Comparison of ENCODE assay signal across 8 cellular contexts in genomic region chr10:102678842-102679289, GRCh38. TPM values are rescaled to one million over a fixed set of nuclear protein-coding genes. Genes with fewer than 3 reads are reported as not detected.
DNase-seq lines count a peak whose midpoint lies in the region; ATAC-seq, FAIRE-seq and TF ChIP-seq lines count a peak whose summit lies in the region.

No MANE protein-coding gene starts in this region.

- no peaks in the 10 kb centered on the region for H3K79me1 ChIP-seq in H1 (ENCODE audit: low read depth, low read length)
- peaks cover 10% of the 10 kb centered on the region for H3K79me1 ChIP-seq in mesenchymal stem cell (replicated peaks; ENCODE audit: low read length, poor library complexity, severe bottlenecking)

- WGBS in H1 (ENCODE audit: extremely low coverage in 1 of 2, insufficient coverage in 1 of 2, insufficient read length in 1 of 2, insufficient replicate concordance in 2 of 2, low coverage in 1 of 2, low lambda C conversion rate in 2 of 2, missing lambda C conversion rate in 1 of 2), 2 experiments = 12% methylated on average over 9 of the region's 9 CpGs; no CpG with 5 or more reads in 1 of the 2 experiments
- 3% methylated on average over 9 of the region's 9 CpGs for WGBS in mesenchymal stem cell

- FAIRE-seq in H1 (lab: Jason Lieb, UNC) = peak; percentile 74
- FAIRE-seq in frontal cortex (lab: Jason Lieb, UNC) = no peak

- peak in 1 of 2 experiments; percentile 49; a peak in 2 of 3 replicates for TF ChIP-seq POLR2A in H1 (IDR thresholded peaks at IDR 0.05; ENCODE audit: control extremely low read depth in 1 of 2, low read depth in 2 of 2, low read length in 2 of 2)
- no peak for TF ChIP-seq POLR2A in vagina (IDR thresholded peaks at IDR 0.05)

- POLR2A ChIA-PET in PC-3 (lab: Charles Lee; ENCODE audit: unreplicated experiment) = interaction anchor here (0.5 kb wide), 1 partner anchor 356 kb away, joined by 5 read pairs; no protein-coding TSS in a partner anchor
- POLR2A ChIA-PET in H1 (lab: Charles Lee; ENCODE audit: partially characterized antibody) = interaction anchor here (0.7 to 2.6 kb wide), 8 partner anchors 11 to 92 kb away, joined by 3 to 16 read pairs (median 6); partner anchors contain the start of genes ARL3, SFXN2 and TRIM8

- no peak overlapping the region for H2BK120ac ChIP-seq in H1 (replicated peaks; ENCODE audit: low read depth, low read length)
- peak overlapping the region; percentile 45 for H2BK120ac ChIP-seq in mesenchymal stem cell (ENCODE audit: low read depth, low read length)

- H4K91ac ChIP-seq in H1 (replicated peaks; ENCODE audit: insufficient read length, low read length) (no peak overlapping the region), mesenchymal stem cell (ENCODE audit: low read length) (peak overlapping the region; percentile 55)

- intact Hi-C loops in PC-3 (cut with micrococcal nuclease) = loop anchor here (5.0 kb wide), 1 partner anchor 33 kb away; the partner anchor contains the start of genes ARL3 and SFXN2
- intact Hi-C loops in vagina (cut with DNase I) = no loop called here

- H2AK5ac ChIP-seq in H1 (ENCODE audit: low read depth, low read length) = no peak overlapping the region
- H2AK5ac ChIP-seq in mesenchymal stem cell (ENCODE audit: low read length, severe bottlenecking) = peak overlapping the region; percentile 76

- H3K23me2 ChIP-seq in H1 (ENCODE audit: low read depth, low read length) = no peaks in the 10 kb centered on the region

- H4K20me1 ChIP-seq in PC-3 (ENCODE audit: low read length) (no peaks in the 10 kb centered on the region), H1 (replicated peaks in 1 of 2; ENCODE audit: control insufficient read depth in 1 of 2, insufficient read depth in 2 of 2, low read length in 2 of 2) (no peaks in the 10 kb centered on the region)

- no peak overlapping the region for H3K4me3 ChIP-seq in HL-60 (replicated peaks; ENCODE audit: insufficient read depth, low read length)
- no peak overlapping the region for H3K4me3 ChIP-seq in PC-3 (ENCODE audit: low read length)
- H3K4me3 ChIP-seq in H1 (ENCODE audit: extremely low read depth in 1 of 4, insufficient read depth in 2 of 4, low read depth in 3 of 4, low read length in 4 of 4) = peak overlapping the region in 1 of 4 experiments; percentile 43; a peak in 1 of 8 replicates
- no peak overlapping the region for H3K4me3 ChIP-seq in mesenchymal stem cell (ENCODE audit: insufficient read depth in 1 of 2, low read depth in 1 of 2, low read length in 2 of 2)
- no peak overlapping the region for H3K4me3 ChIP-seq in vagina

- peak overlapping the region; percentile 28 for H4K5ac ChIP-seq in H1 (ENCODE audit: insufficient read length, low read depth, low read length)

- no peak overlapping the region for H3K56ac ChIP-seq in H1 (replicated peaks; ENCODE audit: insufficient read length, low read depth, low read length)

- no peak overlapping the region for H3K4ac ChIP-seq in H1 (replicated peaks; ENCODE audit: insufficient read length, low read depth, low read length)
- H3K4ac ChIP-seq in mesenchymal stem cell (ENCODE audit: low read depth in 1 of 2, low read length in 2 of 2) = peak overlapping the region in 1 of 2 experiments; percentile 43

- H3K36me3 ChIP-seq in PC-3 (ENCODE audit: low read depth, low read length) = no peaks in the 10 kb centered on the region
- 0 out of 8 replicates have a peak, but pooled peaks cover 0 to 3% (median 0%) of the 10 kb centered on the region in 4 experiments for H3K36me3 ChIP-seq in H1 (ENCODE audit: control insufficient read depth in 2 of 4, insufficient read depth in 4 of 4, low read length in 3 of 4)
- H3K36me3 ChIP-seq in mesenchymal stem cell (ENCODE audit: control insufficient read depth in 1 of 2, insufficient read depth in 2 of 2, low read depth in 1 of 2, low read length in 2 of 2) = peaks cover 17 to 23% of the 10 kb centered on the region in 2 experiments
- H3K36me3 ChIP-seq in vagina = no peaks in the 10 kb centered on the region

- H3K79me2 ChIP-seq in PC-3 (ENCODE audit: low read length) = no peaks in the 10 kb centered on the region
- H3K79me2 ChIP-seq in H1 (ENCODE audit: control insufficient read depth in 1 of 2, insufficient read depth in 2 of 2, low read length in 2 of 2) = no peaks in the 10 kb centered on the region

- TF ChIP-seq CTCF in HL-60 (IDR thresholded peaks at IDR 0.05; ENCODE audit: insufficient read depth, low read length) = peak; percentile 69
- TF ChIP-seq CTCF in PC-3 (conservative IDR thresholded peaks at IDR 0.05; ENCODE audit: low read depth, low read length) = peak; percentile 72
- TF ChIP-seq CTCF in H1 (IDR thresholded peaks at IDR 0.05; ENCODE audit: control extremely low read depth in 1 of 3, insufficient read depth in 1 of 3, low read depth in 1 of 3, low read length in 3 of 3) = peak; percentile 86 to 95 (median 94)
- peak in 2 of 3 experiments; percentile 33 to 63 for TF ChIP-seq CTCF in vagina (IDR thresholded peaks at IDR 0.05)

- H2BK20ac ChIP-seq in H1 (ENCODE audit: low read length) = no peak overlapping the region

- H2BK15ac ChIP-seq in H1 (ENCODE audit: low read length) (no peak overlapping the region), mesenchymal stem cell (ENCODE audit: low read depth, poor library complexity, severe bottlenecking) (peak overlapping the region; percentile 37)

- H3K9ac ChIP-seq in PC-3 (ENCODE audit: low read length) = no peak overlapping the region
- H3K9ac ChIP-seq in H1 (replicated peaks in 1 of 4; ENCODE audit: extremely low read depth in 1 of 4, low read depth in 3 of 4, low read length in 3 of 4) = no peak overlapping the region; a peak in 1 of 7 replicates
- no peak overlapping the region for H3K9ac ChIP-seq in mesenchymal stem cell (ENCODE audit: low read length)

- H3K27me3 ChIP-seq in HL-60 (ENCODE audit: insufficient read depth, poor library complexity, severe bottlenecking) (no peaks in the 10 kb centered on the region), PC-3 (ENCODE audit: low read length) (no peaks in the 10 kb centered on the region), H1 (replicated peaks in 1 of 4; ENCODE audit: control insufficient read depth in 3 of 4, extremely low read depth in 1 of 4, insufficient read depth in 3 of 4, low read length in 3 of 4) (no peaks in the 10 kb centered on the region), mesenchymal stem cell (ENCODE audit: control insufficient read depth in 1 of 2, insufficient read depth in 1 of 2, low read length in 2 of 2) (no peaks in the 10 kb centered on the region), vagina (no peaks in the 10 kb centered on the region)

- H2AFZ ChIP-seq in PC-3 (ENCODE audit: low read length) (no peak overlapping the region), H1 (ENCODE audit: low read length) (peak overlapping the region; percentile 19; the same call in 1 of the 2 replicates), mesenchymal stem cell (ENCODE audit: low read depth, low read length) (peak overlapping the region; percentile 16)

- no peak overlapping the region for H3K27ac ChIP-seq in HL-60 (replicated peaks)
- H3K27ac ChIP-seq in PC-3 (ENCODE audit: low read length) = no peak overlapping the region
- peak overlapping the region; percentile 46; the same call in 1 of the 2 replicates for H3K27ac ChIP-seq in H1 (ENCODE audit: low read depth, low read length)
- peak overlapping the region; percentile 90 for H3K27ac ChIP-seq in mesenchymal stem cell (ENCODE audit: low read length, poor library complexity, severe bottlenecking)
- peak overlapping the region; percentile 64 for H3K27ac ChIP-seq in vagina

- BruUV-seq in PC-3 (replicated peaks; lab: Mats Ljungman, UMichigan) = no TSS peak

- TF ChIP-seq EP300 in H1 (IDR thresholded peaks at IDR 0.05; ENCODE audit: borderline replicate concordance in 1 of 2, low read depth in 2 of 2, low read length in 2 of 2) = no peak

- H3K4me2 ChIP-seq in PC-3 (ENCODE audit: low read length) (no peak overlapping the region), H1 (ENCODE audit: insufficient read depth in 1 of 2, low read depth in 2 of 2, low read length in 2 of 2) (peak overlapping the region; percentile 0 to 62; a peak in 3 of 4 replicates), mesenchymal stem cell (ENCODE audit: low read length, poor library complexity, severe bottlenecking) (peak overlapping the region; percentile 8)

- CTCF ChIA-PET in PC-3 (lab: Charles Lee) = no interaction called here
- CTCF ChIA-PET in H1 (lab: Charles Lee; ENCODE audit: partially characterized antibody) = interaction anchor here (0.6 to 13.0 kb wide), 24 partner anchors 10 to 674 kb away, joined by 3 to 102 read pairs (median 7); partner anchors contain the start of gene TRIM8

- H2BK12ac ChIP-seq in H1 (ENCODE audit: low read depth, low read length) (no peak overlapping the region), mesenchymal stem cell (ENCODE audit: low read length in 2 of 2) (peak overlapping the region in 1 of 2 experiments; percentile 45)

- peak overlapping the region; percentile 35; the same call in 1 of the 2 replicates for H2BK5ac ChIP-seq in H1 (ENCODE audit: low read depth, low read length)
- H2BK5ac ChIP-seq in mesenchymal stem cell (ENCODE audit: low read depth, low read length, poor library complexity, severe bottlenecking) = peak overlapping the region; percentile 33

- H3K18ac ChIP-seq in H1 (ENCODE audit: extremely low read depth, low read length) (peak overlapping the region; percentile 27; the same call in 1 of the 2 replicates), mesenchymal stem cell (ENCODE audit: low read depth in 1 of 2, low read length in 2 of 2) (peak overlapping the region; percentile 48 to 62)

- peak; percentile 84 for ATAC-seq in PC-3

- no peaks in the 10 kb centered on the region for H3F3A ChIP-seq in PC-3 (ENCODE audit: low read length, unreplicated experiment)

- DNase-seq in COLO668 (lab: John Stamatoyannopoulos, UW; ENCODE audit: unreplicated experiment) (peak; percentile 85), HL-60 (ENCODE audit: low read depth in 1 of 2, low spot score in 1 of 2) (peak in 1 of 2 experiments; percentile 55), PC-3 (peak; percentile 42), H1 (ENCODE audit: low read depth in 1 of 2, low spot score in 2 of 2) (peak in 1 of 2 experiments; percentile 93), mesenchymal stem cell (peak; percentile 78), vagina (ENCODE audit: extremely low spot score in 2 of 2) (no peak), cerebellum (ENCODE audit: low spot score) (no peak), frontal cortex (ENCODE audit: low spot score in 2 of 2) (no peak)

- 0 out of 2 replicates have a peak overlapping the region, but pooled peaks have one; percentile 72 for H4K8ac ChIP-seq in H1 (ENCODE audit: extremely low read depth, insufficient read depth, low read length)
- H4K8ac ChIP-seq in mesenchymal stem cell (ENCODE audit: low read length) = peak overlapping the region; percentile 73

- H3K9me2 ChIP-seq in PC-3 (replicated peaks; ENCODE audit: low read length) = no peaks in the 10 kb centered on the region

- TF ChIP-seq RAD21 in H1 (IDR thresholded peaks at IDR 0.05 in 1 of 2, conservative IDR thresholded peaks at IDR 0.05 in 1 of 2; ENCODE audit: low read depth in 2 of 2, low read length in 2 of 2) = peak; percentile 67 to 77

- H3K9me3 ChIP-seq in PC-3 (ENCODE audit: low read length) (no peaks in the 10 kb centered on the region), H1 (ENCODE audit: insufficient read depth in 2 of 2, low read depth in 1 of 2, low read length in 1 of 2) (no peaks in the 10 kb centered on the region), mesenchymal stem cell (ENCODE audit: control insufficient read depth, low read length) (no peaks in the 10 kb centered on the region), vagina (no peaks in the 10 kb centered on the region)

- H3K14ac ChIP-seq in H1 (ENCODE audit: insufficient read length) = no peak overlapping the region
- no peak overlapping the region for H3K14ac ChIP-seq in mesenchymal stem cell (ENCODE audit: low read length in 2 of 2)

- peaks cover 3% of the 10 kb centered on the region; the same call in 1 of the 2 replicates for H3K4me1 ChIP-seq in PC-3 (ENCODE audit: insufficient read depth, low read length)
- H3K4me1 ChIP-seq in H1 (replicated peaks in 1 of 4; ENCODE audit: control insufficient read depth in 3 of 4, insufficient read depth in 4 of 4, low read length in 3 of 4) = peaks cover 23 to 44% (median 26%) of the 10 kb centered on the region in 4 experiments
- H3K4me1 ChIP-seq in mesenchymal stem cell (ENCODE audit: control insufficient read depth, insufficient read depth, low read depth, low read length) = peaks cover 48% of the 10 kb centered on the region
- H3K4me1 ChIP-seq in vagina = peaks cover 55% of the 10 kb centered on the region

- H3K23ac ChIP-seq in H1 (ENCODE audit: insufficient read length) = no peak overlapping the region
- H3K23ac ChIP-seq in mesenchymal stem cell (ENCODE audit: low read length in 2 of 2) = no peak overlapping the region

RNA-seq across cellular contexts. Expression of gene TRIM8, which starts 34.6 kb away (rescaled TPM):
- total RNA-seq in PC-3 (2014; rRNA removed) (61.4 and 103 TPM in 2 replicates), vagina (126 TPM), cerebellum (50.3 TPM), frontal cortex (30.2 TPM)
- 35.4 and 38.8 TPM in 2 replicates for total RNA-seq in H1 (2021; fragmentation: NEBNext Ultra II Directional; extraction: Animal tissue kit (Norgen Biotek cat#: 25700))
- 24.9 and 34.6 TPM in 2 replicates for polyA plus RNA-seq in H1 (2011; rRNA removed)
- polyA plus RNA-seq in H1 (2011; cell fraction: cytosol; rRNA removed) = 20.5 TPM
- 32.2 TPM for polyA plus RNA-seq in H1 (2011; cell fraction: nucleus; rRNA removed)
- 36.1 to 44.6 TPM (median 40.7 TPM) in 4 replicates for polyA plus RNA-seq in H1 (2012, experiment 1 of 2)
- 42.4 TPM for polyA plus RNA-seq in H1 (2012, experiment 2 of 2)
- polyA plus RNA-seq in H1 (2013, experiment 1 of 2) = 15.8 TPM
- 16.3 TPM for polyA plus RNA-seq in H1 (2013, experiment 2 of 2)
- polyA minus RNA-seq in H1 (2011; rRNA and poly(A)+ RNA removed) = 14.4 and 15.0 TPM in 2 replicates
- polyA minus RNA-seq in H1 (2011; cell fraction: cytosol; rRNA and poly(A)+ RNA removed) = 20.2 TPM
- polyA minus RNA-seq in H1 (2011; cell fraction: nucleus; rRNA and poly(A)+ RNA removed) = 21.2 TPM
- polyA plus RNA-seq in mesenchymal stem cell (2013, experiment 1 of 2) = 113 TPM
- polyA plus RNA-seq in mesenchymal stem cell (2013, experiment 2 of 2) = 115 TPM

RNA-seq across cellular contexts. Expression of gene ARL3, which starts 35.3 kb away (rescaled TPM):
- total RNA-seq in PC-3 (2014; rRNA removed) (2.5 and 2.8 TPM in 2 replicates), vagina (7.4 TPM), cerebellum (17.1 TPM), frontal cortex (32.2 TPM)
- 15.3 and 16.2 TPM in 2 replicates for total RNA-seq in H1 (2021; fragmentation: NEBNext Ultra II Directional; extraction: Animal tissue kit (Norgen Biotek cat#: 25700))
- polyA plus RNA-seq in H1 (2011; rRNA removed) = 5.3 and 8.8 TPM in 2 replicates
- polyA plus RNA-seq in H1 (2011; cell fraction: cytosol; rRNA removed) = 10.7 TPM
- 4.1 TPM for polyA plus RNA-seq in H1 (2011; cell fraction: nucleus; rRNA removed)
- polyA plus RNA-seq in H1 (2012, experiment 1 of 2) = 17.5 to 21.4 TPM (median 19.0 TPM) in 4 replicates
- 10.8 TPM for polyA plus RNA-seq in H1 (2012, experiment 2 of 2)
- polyA plus RNA-seq in H1 (2013, experiment 1 of 2) = 16.6 TPM
- 18.0 TPM for polyA plus RNA-seq in H1 (2013, experiment 2 of 2)
- 4.5 and 5.0 TPM in 2 replicates for polyA minus RNA-seq in H1 (2011; rRNA and poly(A)+ RNA removed)
- polyA minus RNA-seq in H1 (2011; cell fraction: cytosol; rRNA and poly(A)+ RNA removed) = 4.0 TPM
- polyA minus RNA-seq in H1 (2011; cell fraction: nucleus; rRNA and poly(A)+ RNA removed) = 3.0 TPM
- 24.6 TPM for polyA plus RNA-seq in mesenchymal stem cell (2013, experiment 1 of 2)
- 25.9 TPM for polyA plus RNA-seq in mesenchymal stem cell (2013, experiment 2 of 2)

RNA-seq across cellular contexts. Expression of gene SFXN2, which starts 35.6 kb away (rescaled TPM):
- total RNA-seq in PC-3 (2014; rRNA removed) = 7.5 and 10.3 TPM in 2 replicates
- total RNA-seq in H1 (2021; fragmentation: NEBNext Ultra II Directional; extraction: Animal tissue kit (Norgen Biotek cat#: 25700)) = 20.5 TPM in 2 replicates
- 23.5 and 29.3 TPM in 2 replicates for polyA plus RNA-seq in H1 (2011; rRNA removed)
- polyA plus RNA-seq in H1 (2011; cell fraction: cytosol; rRNA removed) = 23.5 TPM
- polyA plus RNA-seq in H1 (2011; cell fraction: nucleus; rRNA removed) = 34.5 TPM
- 18.9 to 21.4 TPM (median 20.7 TPM) in 4 replicates for polyA plus RNA-seq in H1 (2012, experiment 1 of 2)
- polyA plus RNA-seq in H1 (2012, experiment 2 of 2) = 20.1 TPM
- polyA plus RNA-seq in H1 (2013, experiment 1 of 2) = 10.6 TPM
- 9.8 TPM for polyA plus RNA-seq in H1 (2013, experiment 2 of 2)
- 58.2 and 63.8 TPM in 2 replicates for polyA minus RNA-seq in H1 (2011; rRNA and poly(A)+ RNA removed)
- 17.2 TPM for polyA minus RNA-seq in H1 (2011; cell fraction: cytosol; rRNA and poly(A)+ RNA removed)
- 50.5 TPM for polyA minus RNA-seq in H1 (2011; cell fraction: nucleus; rRNA and poly(A)+ RNA removed)
- polyA plus RNA-seq in mesenchymal stem cell (2013, experiment 1 of 2) = 3.8 TPM
- polyA plus RNA-seq in mesenchymal stem cell (2013, experiment 2 of 2) = 3.7 TPM
- 6.4 TPM for total RNA-seq in vagina
- 10.1 TPM for total RNA-seq in cerebellum
- 4.1 TPM for total RNA-seq in frontal cortex

Comparison
In these comparisons a context has a peak if more than half of its experiments do, and no peak if none do; other contexts are left out.
1. DNase-seq: peak in COLO668 (single experiment), PC-3 (single experiment) and mesenchymal stem cell (single experiment); none in vagina (0 of 2), cerebellum (single experiment) and frontal cortex (0 of 2).
2. H3K27ac ChIP-seq: peak in H1 (single experiment), mesenchymal stem cell (single experiment) and vagina (single experiment); none in HL-60 (single experiment) and PC-3 (single experiment).
3. Peak in every context shown above with its lines, with median percentiles within 50 percentile points of each other: CTCF ChIP-seq.